Comparison of ENCODE assay signal across 35 cellular contexts in genomic region chr20:41203660-41204059, GRCh38.
"Had no signal": no experiment of that assay in that cellular context is flagged by ENCODE, and none has a peak within 500 bp of the region (broad histone marks: within the 10 kb centered on the region; RNA-seq: fewer than 3 reads in every experiment).

No MANE protein-coding gene starts in this region.

- H3K27me3 Mint-ChIP-seq: activated B cell treated with CpG ODN at 0.5 μM for 24 hours; activated CD4-positive, alpha-beta memory T cell treated with anti-CD3 and anti-CD28 coated beads, Interleukin-2, amount 10 ng/mL, durations not matched to agents 7 days and 5 days; activated naive CD4-positive, alpha-beta T cell treated with anti-CD3 and anti-CD28 coated beads, Interleukin-2, amount 50 U/mL, for 24 hours; activated T-helper 17 cell treated with anti-CD3 and anti-CD28 coated beads, Interleukin-2, amount 50 U/mL, for 72 hours; T-cell had no signal

- H3K4me2 ChIP-seq: KMS-11 had no signal

- H3K27me3 ChIP-seq: body of pancreas, breast epithelium, Peyer's patch had no signal

- H3K4me1 ChIP-seq: body of pancreas, breast epithelium, Peyer's patch had no signal

- H3K4me1 Mint-ChIP-seq: activated B cell treated with CpG ODN at 0.5 μM for 24 hours; activated CD4-positive, alpha-beta memory T cell treated with anti-CD3 and anti-CD28 coated beads, Interleukin-2, amount 10 ng/mL, durations not matched to agents 7 days and 5 days; activated naive CD4-positive, alpha-beta T cell treated with anti-CD3 and anti-CD28 coated beads, Interleukin-2, amount 50 U/mL, for 24 hours; activated T-helper 17 cell treated with anti-CD3 and anti-CD28 coated beads, Interleukin-2, amount 50 U/mL, for 72 hours had no signal

- H3K9ac ChIP-seq: KMS-11 had no signal

- H3K4me3 ChIP-seq: body of pancreas, breast epithelium, Peyer's patch had no signal

- H3K36me3 ChIP-seq: breast epithelium had no signal

- ATAC-seq: activated T-cell treated with anti-CD3 and anti-CD28 coated beads, Interleukin-2, amount 50 U/mL, for 72 hours; activated T-helper 17 cell treated with anti-CD3 and anti-CD28 coated beads, Interleukin-2, amount 50 U/mL, for 72 hours; body of pancreas; PC-3; Right ventricle myocardium inferior; SK-N-SH treated with all-trans-retinoic acid at 6 μM for 48 hours; T-cell had no signal

- H3K27ac ChIP-seq: body of pancreas, breast epithelium, KMS-11, Peyer's patch, VCaP had no signal

- DNase-seq: activated B cell treated with CpG ODN at 0.5 μM for 24 hours; activated CD4-positive, alpha-beta memory T cell treated with anti-CD3 and anti-CD28 coated beads, Interleukin-2, amount 10 ng/mL, durations not matched to agents 7 days and 5 days; activated CD4-positive, alpha-beta T cell treated with anti-CD3 and anti-CD28 coated beads for 4 hours; activated CD4-positive, CD25-positive, alpha-beta regulatory T cell treated with anti-CD3 and anti-CD28 coated beads, Interleukin-2, amount 50 U/mL, for 72 hours; activated gamma-delta T cell; activated naive CD4-positive, alpha-beta T cell treated with Interleukin-2 at 50 U/mL for 16 hours; activated naive CD8-positive, alpha-beta T cell treated with anti-CD3 and anti-CD28 coated beads, Interleukin-2, amount 10 ng/mL, durations not matched to agents 7 days and 5 days; activated T-cell treated with anti-CD3 and anti-CD28 coated beads, Interleukin-2, amount 50 U/mL, for 1 hour; activated T-cell treated with anti-CD3 and anti-CD28 coated beads, Interleukin-2, amount 50 U/mL, for 72 hours; body of pancreas; MM.1S; MV-4-11; NCI-H1092; NCI-H1417; NCI-H146; NCI-H187; NCI-H2081; NCI-H226; NCI-H446 treated with DMSO at 0.1 percent for 48 hours; NCI-H524; NK-92 treated with Interleukin-12 subunit alpha and Interleukin-12 subunit beta, amount 100 ng/mL, for 24 hours; PC-3; Peyer's patch; RPMI8226; SIG-M5; T-cell; T-helper 2 cell; T-helper 9 cell had no signal

- H3K4me3 Mint-ChIP-seq: activated B cell treated with CpG ODN at 0.5 μM for 24 hours; activated CD4-positive, alpha-beta memory T cell treated with anti-CD3 and anti-CD28 coated beads, Interleukin-2, amount 10 ng/mL, durations not matched to agents 7 days and 5 days; activated naive CD4-positive, alpha-beta T cell treated with anti-CD3 and anti-CD28 coated beads, Interleukin-2, amount 50 U/mL, for 24 hours; activated naive CD8-positive, alpha-beta T cell treated with anti-CD3 and anti-CD28 coated beads, Interleukin-2, amount 10 ng/mL, durations not matched to agents 7 days and 5 days; activated T-cell treated with anti-CD3 and anti-CD28 coated beads, Interleukin-2, amount 50 U/mL, for 72 hours; activated T-helper 17 cell treated with anti-CD3 and anti-CD28 coated beads, Interleukin-2, amount 50 U/mL, for 72 hours; T-cell had no signal

- H3K27ac Mint-ChIP-seq: activated B cell treated with CpG ODN at 0.5 μM for 24 hours; activated CD4-positive, alpha-beta memory T cell treated with anti-CD3 and anti-CD28 coated beads, Interleukin-2, amount 10 ng/mL, durations not matched to agents 7 days and 5 days; activated naive CD4-positive, alpha-beta T cell treated with anti-CD3 and anti-CD28 coated beads, Interleukin-2, amount 50 U/mL, for 24 hours; activated naive CD8-positive, alpha-beta T cell treated with anti-CD3 and anti-CD28 coated beads, Interleukin-2, amount 10 ng/mL, durations not matched to agents 7 days and 5 days; activated T-cell treated with anti-CD3 and anti-CD28 coated beads, Interleukin-2, amount 50 U/mL, for 72 hours; activated T-helper 17 cell treated with anti-CD3 and anti-CD28 coated beads, Interleukin-2, amount 50 U/mL, for 72 hours; T-cell had no signal
